In the genomic region with DNA sequence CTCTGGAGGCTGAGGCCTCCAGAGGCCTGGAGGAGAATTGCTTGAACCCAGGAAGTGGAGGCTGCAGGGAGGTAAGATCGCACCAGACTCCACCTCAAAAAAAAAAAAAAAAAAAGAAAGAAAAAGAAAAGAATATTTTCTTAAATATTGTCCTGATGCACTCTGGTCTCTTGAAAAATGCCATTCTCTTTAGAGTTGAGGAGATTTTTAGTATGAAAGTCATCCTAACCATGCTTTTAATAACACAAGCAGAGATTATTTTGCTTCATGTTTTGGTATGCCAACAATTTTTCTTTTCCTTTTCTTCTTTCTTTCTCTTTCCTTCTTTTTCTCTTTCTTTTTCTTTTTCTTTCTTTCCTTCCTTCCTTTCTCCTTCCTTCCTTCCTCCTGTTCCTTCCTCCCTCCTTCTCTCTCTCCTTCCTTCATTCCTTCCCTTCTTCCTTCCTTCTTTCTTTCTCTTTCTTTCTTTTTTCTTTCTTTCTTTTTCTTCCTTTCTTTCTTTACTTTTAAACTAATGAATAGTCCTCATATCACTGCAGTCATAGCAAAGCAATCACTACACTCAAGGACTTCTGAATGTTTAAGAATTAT, we compare ENCODE assay signal across 35 cellular contexts.
"Had no signal": no experiment of that assay in that cellular context is flagged by ENCODE, and none has a peak within 500 bp of the region (broad histone marks: within the 10 kb centered on the region; RNA-seq: fewer than 3 reads in every experiment).

No MANE protein-coding gene starts in this region.

- H3K36me3 ChIP-seq: MG63 had no signal

- H3K9me3 ChIP-seq: MG63 had no signal

- H3K27me3 ChIP-seq: MG63 had no signal

- DNase-seq: Kasumi-1, MG63, MM.1S, MV-4-11, NCI-H1048, NCI-H1092, NCI-H1092 treated with DMSO at 0.1 percent for 48 hours, NCI-H1105, NCI-H1105 treated with DMSO at 0.1 percent for 48 hours, NCI-H1417, NCI-H1417 treated with DMSO at 0.1 percent for 48 hours, NCI-H1436, NCI-H1436 treated with DMSO at 0.1 percent for 48 hours, NCI-H146, NCI-H1694, NCI-H1694 treated with DMSO at 0.1 percent for 48 hours, NCI-H187, NCI-H187 treated with DMSO at 0.1 percent for 48 hours, NCI-H1930, NCI-H2029, NCI-H2029 treated with DMSO at 0.1 percent for 48 hours, NCI-H2081, NCI-H2081 treated with DMSO at 0.1 percent for 48 hours, NCI-H2107, NCI-H2171, NCI-H2171 treated with DMSO at 0.1 percent for 48 hours, NCI-H2227 treated with DMSO at 0.1 percent for 48 hours, NCI-H226, NCI-H345, NCI-H446, NCI-H446 treated with DMSO at 0.1 percent for 48 hours, NCI-H510A, NCI-H510A treated with DMSO at 0.1 percent for 48 hours, NCI-H524, NCI-H524 treated with DMSO at 0.1 percent for 48 hours had no signal

- H3K4me3 ChIP-seq: MG63 had no signal
